ENCODE assay signal across 8 cellular contexts in genomic region chr2:20667531-20668401, GRCh38. TPM values are rescaled to one million over a fixed set of nuclear protein-coding genes. Genes with fewer than 3 reads are reported as not detected.
DNase-seq lines count a peak whose midpoint lies in the region; ATAC-seq, FAIRE-seq and TF ChIP-seq lines count a peak whose summit lies in the region.

No MANE protein-coding gene starts in this region.

- POLR2A ChIA-PET in GM12878 (lab: Charles Lee): no interaction called here

- ATAC-seq in GM12878 (no peak), right lobe of liver (peak; percentile 11 to 52 (median 25)), GM21447 (IDR thresholded peaks at IDR 0.05; ENCODE audit: unreplicated experiment) (no peak), GM18861 (IDR thresholded peaks at IDR 0.05; ENCODE audit: unreplicated experiment) (no peak)

- in situ Hi-C loops in GM12878 (cut with MboI): loop anchor here (25.0 kb wide), 1 partner anchor 445 kb away; the partner anchor contains the start of gene TDRD15

- TF ChIP-seq EP300 in GM12878 (IDR thresholded peaks at IDR 0.05; ENCODE audit: borderline replicate concordance in 1 of 2, control insufficient read depth in 1 of 2, low read depth in 2 of 2, low read length in 2 of 2): no peak

- H3K27ac Mint-ChIP-seq in activated naive CD4-positive, alpha-beta T cell treated with anti-CD3 and anti-CD28 coated beads, Interleukin-2, amount 50 U/mL, for 24 hours: no peak overlapping the region

- H3K4me1 ChIP-seq in GM12878 (ENCODE audit: control insufficient read depth, insufficient read depth, low read length) (peaks cover 13% of the 10 kb centered on the region; the same call in 1 of the 2 replicates), right lobe of liver (peaks cover 0 to 11% (median 3%) of the 10 kb centered on the region in 4 donors)

- H3K36me3 ChIP-seq in GM12878 (ENCODE audit: control insufficient read depth in 2 of 2, insufficient read depth in 2 of 2, low read length in 1 of 2): no peaks in the 10 kb centered on the region
- H3K36me3 ChIP-seq in right lobe of liver: peaks cover 0 to 1% (median 0%) of the 10 kb centered on the region in 4 donors

- peak overlapping the region; percentile 47; the same call in 1 of the 2 replicates for H3K4me3 ChIP-seq in GM12878
- H3K4me3 ChIP-seq in right lobe of liver: peak overlapping the region; percentile 49 to 61 (median 59)

- no peak for TF ChIP-seq RAD21 in GM12878 (IDR thresholded peaks at IDR 0.05; ENCODE audit: insufficient read depth, low read depth, low read length)

- no peak overlapping the region for H3K9ac ChIP-seq in GM12878 (ENCODE audit: control insufficient read depth, insufficient read depth, low read length)

- H3K4me2 ChIP-seq in GM12878 (ENCODE audit: control insufficient read depth, insufficient read depth): peak overlapping the region; percentile 74

- intact Hi-C loops in GM12878 (cut with micrococcal nuclease; ENCODE audit: unreplicated experiment): no loop called here
- intact Hi-C loops in right lobe of liver (cut with DNase I): loop anchor here (10.0 kb wide), 2 partner anchors 87 to 297 kb away; no protein-coding TSS in a partner anchor

- H3K27ac ChIP-seq in GM12878 (ENCODE audit: control insufficient read depth, insufficient read depth) (no peak overlapping the region), right lobe of liver (peak overlapping the region in 2 of 3 donors; percentile 62 to 77)

- peak overlapping the region; percentile 61 for H3K4me3 Mint-ChIP-seq in activated naive CD4-positive, alpha-beta T cell treated with anti-CD3 and anti-CD28 coated beads, Interleukin-2, amount 50 U/mL, for 24 hours

- H3K79me2 ChIP-seq in GM12878 (ENCODE audit: control insufficient read depth, insufficient read depth, low read length): no peaks in the 10 kb centered on the region

- no peak for DNase-seq in activated naive CD4-positive, alpha-beta T cell treated with Interleukin-2 at 50 U/mL for 16 hours
- DNase-seq in GM12878 (ENCODE audit: low read depth, low spot score): no peak
- DNase-seq in right lobe of liver: peak in 1 of 3 donors; percentile 54
- DNase-seq in ureter (ENCODE audit: low spot score): peak; percentile 74
- no peak for DNase-seq in NCI-H1105 (lab: John Stamatoyannopoulos, UW)

- TF ChIP-seq POLR2A in GM12878 (IDR thresholded peaks at IDR 0.05; ENCODE audit: low read depth, low read length): no peak
- TF ChIP-seq POLR2A in right lobe of liver (IDR thresholded peaks at IDR 0.05): no peak

- CTCF ChIA-PET in GM12878 (lab: Yijun Ruan, JAX): no interaction called here

- RAD21 ChIA-PET in GM12878 (lab: Charles Lee; ENCODE audit: unreplicated experiment): no interaction called here

- H4K20me1 ChIP-seq in GM12878 (ENCODE audit: control insufficient read depth, insufficient read depth): no peaks in the 10 kb centered on the region

- WGBS in GM12878 (ENCODE audit: insufficient coverage, insufficient replicate concordance, low lambda C conversion rate, missing lambda C conversion rate): 24% methylated on average over 33 of the region's 39 CpGs
- WGBS in right lobe of liver (ENCODE audit: insufficient coverage, low coverage, low lambda C conversion rate, missing lambda C conversion rate): 0% methylated on average over 6 of the region's 39 CpGs

- no peaks in the 10 kb centered on the region; the same call in 2 of the 3 replicates for H3K9me3 ChIP-seq in GM12878 (replicated peaks; ENCODE audit: control insufficient read depth, insufficient read depth, low read length)
- H3K9me3 ChIP-seq in right lobe of liver: no peaks in the 10 kb centered on the region

- H3K36me3 Mint-ChIP-seq in activated naive CD4-positive, alpha-beta T cell treated with anti-CD3 and anti-CD28 coated beads, Interleukin-2, amount 50 U/mL, for 24 hours: no peaks in the 10 kb centered on the region

- peaks cover 22 to 33% of the 10 kb centered on the region in 2 experiments for H3K27me3 ChIP-seq in GM12878 (replicated peaks in 1 of 2; ENCODE audit: control insufficient read depth in 2 of 2, insufficient read depth in 2 of 2, low read length in 1 of 2)
- no peaks in the 10 kb centered on the region for H3K27me3 ChIP-seq in right lobe of liver

- no TSS peak for BruUV-seq in GM12878 (replicated peaks; lab: Mats Ljungman, UMichigan)

- H3K9me3 Mint-ChIP-seq in activated naive CD4-positive, alpha-beta T cell treated with anti-CD3 and anti-CD28 coated beads, Interleukin-2, amount 50 U/mL, for 24 hours: no peaks in the 10 kb centered on the region

- FAIRE-seq in GM12878 (lab: Jason Lieb, UNC): no peak

- no peak overlapping the region for H2AFZ ChIP-seq in GM12878 (ENCODE audit: control insufficient read depth, low read depth, low read length)

- H3K4me1 Mint-ChIP-seq in activated naive CD4-positive, alpha-beta T cell treated with anti-CD3 and anti-CD28 coated beads, Interleukin-2, amount 50 U/mL, for 24 hours: peaks cover 12% of the 10 kb centered on the region

- TF ChIP-seq CTCF in GM12878 (IDR thresholded peaks at IDR 0.05 in 2 of 3, conservative IDR thresholded peaks at IDR 0.05 in 1 of 3; ENCODE audit: control insufficient read depth in 2 of 3, extremely low read depth in 1 of 3, insufficient read depth in 1 of 3, low read depth in 3 of 3, low read length in 3 of 3) (no peak), right lobe of liver (IDR thresholded peaks at IDR 0.05) (no peak)

- peaks cover 35% of the 10 kb centered on the region for H3K27me3 Mint-ChIP-seq in activated naive CD4-positive, alpha-beta T cell treated with anti-CD3 and anti-CD28 coated beads, Interleukin-2, amount 50 U/mL, for 24 hours

- SMC1A ChIA-PET in GM12878 (lab: Charles Lee; ENCODE audit: uncharacterized antibody, unreplicated experiment): no interaction called here

TF ChIP-seq in GM12878, 131 proteins besides CTCF, POLR2A, EP300 and RAD21:
- TF ChIP-seq SPI1 (IDR thresholded peaks at IDR 0.05; ENCODE audit: borderline replicate concordance, insufficient read depth, low read depth, low read length): no peak
- TF ChIP-seq SUZ12 (IDR thresholded peaks at IDR 0.05; ENCODE audit: unreplicated experiment): peak; percentile 95

RNA-seq across cellular contexts. Expression of gene GDF7, which starts 0.8 kb away (rescaled TPM):
- total RNA-seq in GM12878 (2013; cell fraction: nucleolus; rRNA removed): not detected in 2 replicates
- total RNA-seq in GM12878 (2014; rRNA removed) (0.05 and 0.11 TPM in 2 replicates), GM12878 (2014; rRNA removed; fragmentation: Illumina TruSeq; extraction: Trizol) (0.04 and 0.05 TPM in 2 replicates), GM12878 (2021) (0.05 and 0.08 TPM in 2 replicates), right lobe of liver (1 to 10 TPM in 5 of 6 experiments, under 1 TPM in 1; 0.95 to 5.0 (median 2.9) TPM), ureter (11.0 TPM)
- polyA plus RNA-seq in GM12878 (2011; ENCODE audit: low read depth): 0.16 TPM
- polyA plus RNA-seq in GM12878 (2011; rRNA removed) (not detected in 2 replicates), GM12878 (2014; fragmentation: Illumina TruSeq; extraction: Trizol) (0.04 and 0.05 TPM in 2 replicates), GM12878 (2014; fragmentation: Nextera tagmentation; extraction: Ambion mirVana) (under 1 TPM; 0.02 TPM), GM12878 (2014; rRNA removed) (0.04 and 0.06 TPM in 2 replicates), GM12878 (2016; fragmentation: Nextera tagmentation; extraction: Ambion mirVana) (under 1 TPM; 0.04 to 0.08 TPM)
- 0.01 and 0.02 TPM in 2 replicates for polyA plus RNA-seq in GM12878 (2011; cell fraction: cytosol; rRNA removed)
- polyA plus RNA-seq in GM12878 (2011; cell fraction: nucleus; rRNA removed): 0.03 TPM in 2 replicates
- 0.13 and 0.16 TPM in 2 replicates for polyA plus RNA-seq in GM12878 (2012)
- polyA minus RNA-seq in GM12878 (2011; rRNA and poly(A)+ RNA removed): under 0.01 TPM in 1 of 2 replicates, not detected in the other
- polyA minus RNA-seq in GM12878 (2011; cell fraction: cytosol; rRNA and poly(A)+ RNA removed): not detected in 2 replicates
- not detected in 2 replicates for polyA minus RNA-seq in GM12878 (2011; cell fraction: nucleus; rRNA and poly(A)+ RNA removed)

RNA-seq across cellular contexts. Expression of gene HS1BP3, which starts 16.9 kb away (rescaled TPM):
- 22.1 and 26.1 TPM in 2 replicates for total RNA-seq in GM12878 (2013; cell fraction: nucleolus; rRNA removed)
- total RNA-seq in GM12878 (2014; rRNA removed) (5.0 TPM in 2 replicates), GM12878 (2014; rRNA removed; fragmentation: Illumina TruSeq; extraction: Trizol) (3.5 and 3.6 TPM in 2 replicates), GM12878 (2021) (4.8 and 5.3 TPM in 2 replicates), right lobe of liver (10 to 100 TPM; 17.5 to 34.7 (median 20.2) TPM), ureter (37.9 TPM)
- polyA plus RNA-seq in GM12878 (2011; ENCODE audit: low read depth): 1.8 TPM
- polyA plus RNA-seq in GM12878 (2011; rRNA removed) (3.5 and 6.2 TPM in 2 replicates), GM12878 (2014; fragmentation: Illumina TruSeq; extraction: Trizol) (3.8 TPM in 2 replicates), GM12878 (2014; fragmentation: Nextera tagmentation; extraction: Ambion mirVana) (under 1 TPM; 0.47 to 0.57 TPM), GM12878 (2014; rRNA removed) (5.0 and 5.6 TPM in 2 replicates), GM12878 (2016; fragmentation: Nextera tagmentation; extraction: Ambion mirVana) (1 to 10 TPM; 4.3 to 7.2 TPM)
- 7.0 and 7.7 TPM in 2 replicates for polyA plus RNA-seq in GM12878 (2011; cell fraction: cytosol; rRNA removed)
- 18.3 and 19.8 TPM in 2 replicates for polyA plus RNA-seq in GM12878 (2011; cell fraction: nucleus; rRNA removed)
- polyA plus RNA-seq in GM12878 (2012): 6.2 and 7.2 TPM in 2 replicates
- polyA minus RNA-seq in GM12878 (2011; rRNA and poly(A)+ RNA removed): 4.7 and 10.1 TPM in 2 replicates
- 2.2 and 3.1 TPM in 2 replicates for polyA minus RNA-seq in GM12878 (2011; cell fraction: cytosol; rRNA and poly(A)+ RNA removed)
- polyA minus RNA-seq in GM12878 (2011; cell fraction: nucleus; rRNA and poly(A)+ RNA removed): 12.8 and 18.7 TPM in 2 replicates

Comparison
In these comparisons a context has a peak if more than half of its experiments do, and no peak if none do; other contexts are left out.
1. ATAC-seq: peak in right lobe of liver (4 of 4); none in GM12878 (single experiment), GM21447 (single experiment) and GM18861 (single experiment).